ENCODE assay signal across 2 cellular contexts in the genomic region with DNA sequence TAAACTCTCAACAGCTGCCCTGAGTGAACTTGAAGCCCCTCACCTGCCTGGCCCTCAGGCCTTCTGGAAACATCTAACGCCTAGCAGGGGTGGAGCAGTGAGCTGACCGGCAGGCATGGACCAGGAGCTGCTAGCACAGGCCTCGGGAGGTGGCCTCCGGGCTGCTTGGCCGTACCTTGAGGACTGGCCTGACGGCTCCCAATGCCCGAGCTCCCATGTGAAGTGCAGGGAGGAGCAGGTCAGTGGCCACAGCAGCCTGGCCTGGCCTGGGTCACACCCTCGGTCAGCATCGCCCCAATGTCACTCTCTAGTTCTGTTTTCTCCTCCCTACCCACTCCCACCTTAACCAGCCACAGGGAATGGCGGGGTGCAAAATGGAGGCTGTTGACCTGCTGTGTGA.
TF ChIP-seq lines count a peak whose summit lies in the region.

No MANE protein-coding gene starts in this region.

TF ChIP-seq in liver, 16 proteins besides CTCF, POLR2A, EP300 and RAD21:
- TF ChIP-seq EGR1 (IDR thresholded peaks at IDR 0.05; ENCODE audit: low read depth in 2 of 2): no peak
- no peak for TF ChIP-seq FOXA2 (IDR thresholded peaks at IDR 0.05)
- TF ChIP-seq, protein P1, sequence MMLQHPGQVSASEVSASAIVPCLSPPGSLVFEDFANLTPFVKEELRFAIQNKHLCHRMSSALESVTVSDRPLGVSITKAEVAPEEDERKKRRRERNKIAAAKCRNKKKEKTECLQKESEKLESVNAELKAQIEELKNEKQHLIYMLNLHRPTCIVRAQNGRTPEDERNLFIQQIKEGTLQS (IDR thresholded peaks at IDR 0.05): no peak
- no peak for TF ChIP-seq HNF4A (conservative IDR thresholded peaks at IDR 0.05)
TF ChIP-seq in liver: peak in this region for 0.

TF ChIP-seq in HepG2, 621 proteins besides CTCF, POLR2A, EP300 and RAD21:
- TF ChIP-seq YEATS2 (CRISPR knock-in tag; IDR thresholded peaks at IDR 0.05; ENCODE audit: borderline replicate concordance) (no peak), SAFB2 (CRISPR knock-in tag; IDR thresholded peaks at IDR 0.05; ENCODE audit: borderline replicate concordance, low read depth) (no peak), ZBTB38 (CRISPR knock-in tag; IDR thresholded peaks at IDR 0.05) (no peak), ZNF720 (CRISPR knock-in tag; IDR thresholded peaks at IDR 0.05) (no peak), POLR2G (IDR thresholded peaks at IDR 0.05; ENCODE audit: low read depth, low read length) (no peak), HOXA5 (CRISPR knock-in tag; IDR thresholded peaks at IDR 0.05) (no peak), ZFX (CRISPR knock-in tag; IDR thresholded peaks at IDR 0.05; ENCODE audit: low read depth) (no peak), ZBTB21 (CRISPR knock-in tag; IDR thresholded peaks at IDR 0.05) (no peak), MAZ (IDR thresholded peaks at IDR 0.05; ENCODE audit: borderline replicate concordance, low read depth, low read length) (no peak), MAZ (CRISPR knock-in tag; IDR thresholded peaks at IDR 0.05; ENCODE audit: low read depth) (no peak), ZNF749 (CRISPR knock-in tag; IDR thresholded peaks at IDR 0.05; ENCODE audit: borderline replicate concordance) (no peak), ZSCAN29 (CRISPR knock-in tag; conservative IDR thresholded peaks at IDR 0.05) (no peak), ZNF605 (CRISPR knock-in tag; IDR thresholded peaks at IDR 0.05) (no peak), ZNF160 (CRISPR knock-in tag; IDR thresholded peaks at IDR 0.05) (no peak), THAP11 (CRISPR knock-in tag; IDR thresholded peaks at IDR 0.05) (no peak)
- TF ChIP-seq, protein P2, sequence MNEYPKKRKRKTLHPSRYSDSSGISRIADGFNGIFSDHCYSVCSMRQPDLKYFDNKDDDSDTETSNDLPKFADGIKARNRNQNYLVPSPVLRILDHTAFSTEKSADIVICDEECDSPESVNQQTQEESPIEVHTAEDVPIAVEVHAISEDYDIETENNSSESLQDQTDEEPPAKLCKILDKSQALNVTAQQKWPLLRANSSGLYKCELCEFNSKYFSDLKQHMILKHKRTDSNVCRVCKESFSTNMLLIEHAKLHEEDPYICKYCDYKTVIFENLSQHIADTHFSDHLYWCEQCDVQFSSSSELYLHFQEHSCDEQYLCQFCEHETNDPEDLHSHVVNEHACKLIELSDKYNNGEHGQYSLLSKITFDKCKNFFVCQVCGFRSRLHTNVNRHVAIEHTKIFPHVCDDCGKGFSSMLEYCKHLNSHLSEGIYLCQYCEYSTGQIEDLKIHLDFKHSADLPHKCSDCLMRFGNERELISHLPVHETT (CRISPR knock-in tag; conservative IDR thresholded peaks at IDR 0.05): no peak
- TF ChIP-seq, protein P3, sequence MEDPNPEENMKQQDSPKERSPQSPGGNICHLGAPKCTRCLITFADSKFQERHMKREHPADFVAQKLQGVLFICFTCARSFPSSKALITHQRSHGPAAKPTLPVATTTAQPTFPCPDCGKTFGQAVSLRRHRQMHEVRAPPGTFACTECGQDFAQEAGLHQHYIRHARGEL (CRISPR knock-in tag; IDR thresholded peaks at IDR 0.05): no peak
- TF ChIP-seq, protein P4, sequence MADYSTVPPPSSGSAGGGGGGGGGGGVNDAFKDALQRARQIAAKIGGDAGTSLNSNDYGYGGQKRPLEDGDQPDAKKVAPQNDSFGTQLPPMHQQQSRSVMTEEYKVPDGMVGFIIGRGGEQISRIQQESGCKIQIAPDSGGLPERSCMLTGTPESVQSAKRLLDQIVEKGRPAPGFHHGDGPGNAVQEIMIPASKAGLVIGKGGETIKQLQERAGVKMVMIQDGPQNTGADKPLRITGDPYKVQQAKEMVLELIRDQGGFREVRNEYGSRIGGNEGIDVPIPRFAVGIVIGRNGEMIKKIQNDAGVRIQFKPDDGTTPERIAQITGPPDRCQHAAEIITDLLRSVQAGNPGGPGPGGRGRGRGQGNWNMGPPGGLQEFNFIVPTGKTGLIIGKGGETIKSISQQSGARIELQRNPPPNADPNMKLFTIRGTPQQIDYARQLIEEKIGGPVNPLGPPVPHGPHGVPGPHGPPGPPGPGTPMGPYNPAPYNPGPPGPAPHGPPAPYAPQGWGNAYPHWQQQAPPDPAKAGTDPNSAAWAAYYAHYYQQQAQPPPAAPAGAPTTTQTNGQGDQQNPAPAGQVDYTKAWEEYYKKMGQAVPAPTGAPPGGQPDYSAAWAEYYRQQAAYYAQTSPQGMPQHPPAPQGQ (CRISPR knock-in tag; IDR thresholded peaks at IDR 0.05; ENCODE audit: borderline replicate concordance): no peak
- TF ChIP-seq, protein P5, sequence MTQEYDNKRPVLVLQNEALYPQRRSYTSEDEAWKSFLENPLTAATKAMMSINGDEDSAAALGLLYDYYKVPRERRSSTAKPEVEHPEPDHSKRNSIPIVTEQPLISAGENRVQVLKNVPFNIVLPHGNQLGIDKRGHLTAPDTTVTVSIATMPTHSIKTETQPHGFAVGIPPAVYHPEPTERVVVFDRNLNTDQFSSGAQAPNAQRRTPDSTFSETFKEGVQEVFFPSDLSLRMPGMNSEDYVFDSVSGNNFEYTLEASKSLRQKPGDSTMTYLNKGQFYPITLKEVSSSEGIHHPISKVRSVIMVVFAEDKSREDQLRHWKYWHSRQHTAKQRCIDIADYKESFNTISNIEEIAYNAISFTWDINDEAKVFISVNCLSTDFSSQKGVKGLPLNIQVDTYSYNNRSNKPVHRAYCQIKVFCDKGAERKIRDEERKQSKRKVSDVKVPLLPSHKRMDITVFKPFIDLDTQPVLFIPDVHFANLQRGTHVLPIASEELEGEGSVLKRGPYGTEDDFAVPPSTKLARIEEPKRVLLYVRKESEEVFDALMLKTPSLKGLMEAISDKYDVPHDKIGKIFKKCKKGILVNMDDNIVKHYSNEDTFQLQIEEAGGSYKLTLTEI (CRISPR knock-in tag; conservative IDR thresholded peaks at IDR 0.05): no peak
- TF ChIP-seq, protein P6, sequence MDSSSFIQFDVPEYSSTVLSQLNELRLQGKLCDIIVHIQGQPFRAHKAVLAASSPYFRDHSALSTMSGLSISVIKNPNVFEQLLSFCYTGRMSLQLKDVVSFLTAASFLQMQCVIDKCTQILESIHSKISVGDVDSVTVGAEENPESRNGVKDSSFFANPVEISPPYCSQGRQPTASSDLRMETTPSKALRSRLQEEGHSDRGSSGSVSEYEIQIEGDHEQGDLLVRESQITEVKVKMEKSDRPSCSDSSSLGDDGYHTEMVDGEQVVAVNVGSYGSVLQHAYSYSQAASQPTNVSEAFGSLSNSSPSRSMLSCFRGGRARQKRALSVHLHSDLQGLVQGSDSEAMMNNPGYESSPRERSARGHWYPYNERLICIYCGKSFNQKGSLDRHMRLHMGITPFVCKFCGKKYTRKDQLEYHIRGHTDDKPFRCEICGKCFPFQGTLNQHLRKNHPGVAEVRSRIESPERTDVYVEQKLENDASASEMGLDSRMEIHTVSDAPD (CRISPR knock-in tag; IDR thresholded peaks at IDR 0.05): no peak
